ENCODE assay signal across 1 cellular context in the genomic region with DNA sequence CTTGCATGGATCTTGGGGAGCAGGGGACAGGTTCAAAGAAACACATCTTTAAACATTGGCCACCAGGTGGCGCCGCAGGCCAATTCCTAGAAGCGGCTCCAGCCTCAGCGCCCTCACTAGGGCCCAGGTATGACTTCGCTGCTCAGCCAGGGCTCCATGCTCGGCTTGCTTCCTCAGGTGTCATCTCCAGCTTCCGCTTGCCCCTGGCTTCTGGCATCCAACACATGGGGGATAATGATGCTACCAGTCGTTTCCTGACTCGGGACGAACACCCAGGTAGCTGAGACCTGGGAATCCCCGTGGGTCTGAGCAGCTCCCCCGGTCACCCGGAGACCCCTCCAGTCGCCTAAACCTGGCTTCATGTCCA.
TF ChIP-seq lines count a peak whose summit lies in the region.

No MANE protein-coding gene starts in this region.

TF ChIP-seq in HepG2, 621 proteins besides CTCF, POLR2A, EP300 and RAD21 (continued from another document and continues in another):
- TF ChIP-seq, protein P1, sequence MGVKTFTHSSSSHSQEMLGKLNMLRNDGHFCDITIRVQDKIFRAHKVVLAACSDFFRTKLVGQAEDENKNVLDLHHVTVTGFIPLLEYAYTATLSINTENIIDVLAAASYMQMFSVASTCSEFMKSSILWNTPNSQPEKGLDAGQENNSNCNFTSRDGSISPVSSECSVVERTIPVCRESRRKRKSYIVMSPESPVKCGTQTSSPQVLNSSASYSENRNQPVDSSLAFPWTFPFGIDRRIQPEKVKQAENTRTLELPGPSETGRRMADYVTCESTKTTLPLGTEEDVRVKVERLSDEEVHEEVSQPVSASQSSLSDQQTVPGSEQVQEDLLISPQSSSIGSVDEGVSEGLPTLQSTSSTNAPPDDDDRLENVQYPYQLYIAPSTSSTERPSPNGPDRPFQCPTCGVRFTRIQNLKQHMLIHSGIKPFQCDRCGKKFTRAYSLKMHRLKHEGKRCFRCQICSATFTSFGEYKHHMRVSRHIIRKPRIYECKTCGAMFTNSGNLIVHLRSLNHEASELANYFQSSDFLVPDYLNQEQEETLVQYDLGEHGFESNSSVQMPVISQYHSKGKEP (CRISPR knock-in tag; IDR thresholded peaks at IDR 0.05), result no peak
- TF ChIP-seq REL (CRISPR knock-in tag; conservative IDR thresholded peaks at IDR 0.05) (no peak), ZNF740 (CRISPR knock-in tag; IDR thresholded peaks at IDR 0.05) (no peak), HMGXB4 (CRISPR knock-in tag; IDR thresholded peaks at IDR 0.05; ENCODE audit: borderline replicate concordance in 1 of 2, low read depth in 1 of 2) (0 out of 4 replicates have a peak, but pooled peaks of 1 of the 2 experiments have one; percentile 43), ZNF276 (CRISPR knock-in tag; IDR thresholded peaks at IDR 0.05; ENCODE audit: low read depth) (no peak), PCBP1 (IDR thresholded peaks at IDR 0.05; ENCODE audit: borderline replicate concordance, low read depth, low read length) (no peak), TGIF2 (CRISPR knock-in tag; IDR thresholded peaks at IDR 0.05) (0 out of 2 replicates have a peak, but pooled peaks have one; percentile 47), FOXC1 (CRISPR knock-in tag; IDR thresholded peaks at IDR 0.05; ENCODE audit: borderline replicate concordance) (no peak), MEF2D (CRISPR knock-in tag; IDR thresholded peaks at IDR 0.05) (no peak), ZNF530 (CRISPR knock-in tag; IDR thresholded peaks at IDR 0.05; ENCODE audit: low read depth) (no peak), FLYWCH1 (CRISPR knock-in tag; IDR thresholded peaks at IDR 0.05) (no peak), NRL (CRISPR knock-in tag; IDR thresholded peaks at IDR 0.05; ENCODE audit: borderline replicate concordance) (0 out of 2 replicates have a peak, but pooled peaks have one; percentile 35), GABPA (IDR thresholded peaks at IDR 0.05; ENCODE audit: low read depth, low read length) (no peak), GABPA (CRISPR knock-in tag; IDR thresholded peaks at IDR 0.05; ENCODE audit: low read depth) (no peak), MXI1 (IDR thresholded peaks at IDR 0.05; ENCODE audit: borderline replicate concordance, low read depth, low read length) (no peak), RBAK (CRISPR knock-in tag; IDR thresholded peaks at IDR 0.05) (0 out of 2 replicates have a peak, but pooled peaks have one; percentile 5), HHEX (CRISPR knock-in tag; IDR thresholded peaks at IDR 0.05) (no peak), ARID2 (CRISPR knock-in tag; IDR thresholded peaks at IDR 0.05; ENCODE audit: borderline replicate concordance) (no peak), ZNF780A (CRISPR knock-in tag; IDR thresholded peaks at IDR 0.05) (no peak), ZNF557 (CRISPR knock-in tag; IDR thresholded peaks at IDR 0.05) (no peak), ZNF513 (CRISPR knock-in tag; conservative IDR thresholded peaks at IDR 0.05) (no peak), NCOA5 (CRISPR knock-in tag; IDR thresholded peaks at IDR 0.05) (no peak), RXRB (CRISPR knock-in tag; IDR thresholded peaks at IDR 0.05; ENCODE audit: borderline replicate concordance) (0 out of 2 replicates have a peak, but pooled peaks have one; percentile 18), RFX3 (CRISPR knock-in tag; IDR thresholded peaks at IDR 0.05) (no peak), U2AF2 (IDR thresholded peaks at IDR 0.05; ENCODE audit: low read depth, low read length) (no peak), MTF2 (CRISPR knock-in tag; IDR thresholded peaks at IDR 0.05; ENCODE audit: borderline replicate concordance) (no peak), ZNF747 (CRISPR knock-in tag; IDR thresholded peaks at IDR 0.05; ENCODE audit: borderline replicate concordance) (no peak), ATAD3A (CRISPR knock-in tag; IDR thresholded peaks at IDR 0.05) (no peak), TSC22D2 (CRISPR knock-in tag; IDR thresholded peaks at IDR 0.05; ENCODE audit: borderline replicate concordance) (no peak), AGO1 (IDR thresholded peaks at IDR 0.05; ENCODE audit: low read depth, low read length, poor library complexity, severe bottlenecking) (no peak), ZNF556 (CRISPR knock-in tag; IDR thresholded peaks at IDR 0.05; ENCODE audit: borderline replicate concordance) (0 out of 2 replicates have a peak, but pooled peaks have one; percentile 28), SP2 (CRISPR knock-in tag; IDR thresholded peaks at IDR 0.05) (no peak), SALL2 (CRISPR knock-in tag; IDR thresholded peaks at IDR 0.05) (0 out of 2 replicates have a peak, but pooled peaks have one; percentile 31), SSRP1 (CRISPR knock-in tag; IDR thresholded peaks at IDR 0.05) (no peak), KDM4B (CRISPR knock-in tag; IDR thresholded peaks at IDR 0.05) (0 out of 2 replicates have a peak, but pooled peaks have one; percentile 36), FOXA1 (IDR thresholded peaks at IDR 0.05) (no peak), FOXA1 (CRISPR knock-in tag; IDR thresholded peaks at IDR 0.05) (no peak), KDM5B (CRISPR knock-in tag; IDR thresholded peaks at IDR 0.05; ENCODE audit: borderline replicate concordance) (peak; percentile 32; the same call in 1 of the 2 replicates), ATF7-NPFF (CRISPR knock-in tag; IDR thresholded peaks at IDR 0.05; ENCODE audit: low read depth) (no peak), BCL6 (CRISPR knock-in tag; IDR thresholded peaks at IDR 0.05) (peak; percentile 32; the same call in 1 of the 2 replicates), ZFP37 (CRISPR knock-in tag; IDR thresholded peaks at IDR 0.05; ENCODE audit: borderline replicate concordance) (no peak), NONO (IDR thresholded peaks at IDR 0.05) (no peak), NONO (CRISPR knock-in tag; conservative IDR thresholded peaks at IDR 0.05) (no peak), ELF4 (CRISPR knock-in tag; IDR thresholded peaks at IDR 0.05; ENCODE audit: borderline replicate concordance) (no peak), ZNF839 (CRISPR knock-in tag; IDR thresholded peaks at IDR 0.05; ENCODE audit: borderline replicate concordance) (no peak)
- TF ChIP-seq, protein P2, sequence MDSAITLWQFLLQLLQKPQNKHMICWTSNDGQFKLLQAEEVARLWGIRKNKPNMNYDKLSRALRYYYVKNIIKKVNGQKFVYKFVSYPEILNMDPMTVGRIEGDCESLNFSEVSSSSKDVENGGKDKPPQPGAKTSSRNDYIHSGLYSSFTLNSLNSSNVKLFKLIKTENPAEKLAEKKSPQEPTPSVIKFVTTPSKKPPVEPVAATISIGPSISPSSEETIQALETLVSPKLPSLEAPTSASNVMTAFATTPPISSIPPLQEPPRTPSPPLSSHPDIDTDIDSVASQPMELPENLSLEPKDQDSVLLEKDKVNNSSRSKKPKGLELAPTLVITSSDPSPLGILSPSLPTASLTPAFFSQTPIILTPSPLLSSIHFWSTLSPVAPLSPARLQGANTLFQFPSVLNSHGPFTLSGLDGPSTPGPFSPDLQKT (CRISPR knock-in tag; IDR thresholded peaks at IDR 0.05; ENCODE audit: borderline replicate concordance), result no peak
- TF ChIP-seq, protein P3, sequence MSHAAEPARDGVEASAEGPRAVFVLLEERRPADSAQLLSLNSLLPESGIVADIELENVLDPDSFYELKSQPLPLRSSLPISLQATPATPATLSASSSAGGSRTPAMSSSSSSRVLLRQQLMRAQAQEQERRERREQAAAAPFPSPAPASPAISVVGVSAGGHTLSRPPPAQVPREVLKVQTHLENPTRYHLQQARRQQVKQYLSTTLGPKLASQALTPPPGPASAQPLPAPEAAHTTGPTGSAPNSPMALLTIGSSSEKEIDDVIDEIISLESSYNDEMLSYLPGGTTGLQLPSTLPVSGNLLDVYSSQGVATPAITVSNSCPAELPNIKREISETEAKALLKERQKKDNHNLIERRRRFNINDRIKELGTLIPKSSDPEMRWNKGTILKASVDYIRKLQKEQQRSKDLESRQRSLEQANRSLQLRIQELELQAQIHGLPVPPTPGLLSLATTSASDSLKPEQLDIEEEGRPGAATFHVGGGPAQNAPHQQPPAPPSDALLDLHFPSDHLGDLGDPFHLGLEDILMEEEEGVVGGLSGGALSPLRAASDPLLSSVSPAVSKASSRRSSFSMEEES (CRISPR knock-in tag; IDR thresholded peaks at IDR 0.05), result no peak
- TF ChIP-seq, protein P4, sequence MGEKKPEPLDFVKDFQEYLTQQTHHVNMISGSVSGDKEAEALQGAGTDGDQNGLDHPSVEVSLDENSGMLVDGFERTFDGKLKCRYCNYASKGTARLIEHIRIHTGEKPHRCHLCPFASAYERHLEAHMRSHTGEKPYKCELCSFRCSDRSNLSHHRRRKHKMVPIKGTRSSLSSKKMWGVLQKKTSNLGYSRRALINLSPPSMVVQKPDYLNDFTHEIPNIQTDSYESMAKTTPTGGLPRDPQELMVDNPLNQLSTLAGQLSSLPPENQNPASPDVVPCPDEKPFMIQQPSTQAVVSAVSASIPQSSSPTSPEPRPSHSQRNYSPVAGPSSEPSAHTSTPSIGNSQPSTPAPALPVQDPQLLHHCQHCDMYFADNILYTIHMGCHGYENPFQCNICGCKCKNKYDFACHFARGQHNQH (CRISPR knock-in tag; IDR thresholded peaks at IDR 0.05), result peak; percentile 35; the same call in 1 of the 2 replicates
- TF ChIP-seq, protein P5, sequence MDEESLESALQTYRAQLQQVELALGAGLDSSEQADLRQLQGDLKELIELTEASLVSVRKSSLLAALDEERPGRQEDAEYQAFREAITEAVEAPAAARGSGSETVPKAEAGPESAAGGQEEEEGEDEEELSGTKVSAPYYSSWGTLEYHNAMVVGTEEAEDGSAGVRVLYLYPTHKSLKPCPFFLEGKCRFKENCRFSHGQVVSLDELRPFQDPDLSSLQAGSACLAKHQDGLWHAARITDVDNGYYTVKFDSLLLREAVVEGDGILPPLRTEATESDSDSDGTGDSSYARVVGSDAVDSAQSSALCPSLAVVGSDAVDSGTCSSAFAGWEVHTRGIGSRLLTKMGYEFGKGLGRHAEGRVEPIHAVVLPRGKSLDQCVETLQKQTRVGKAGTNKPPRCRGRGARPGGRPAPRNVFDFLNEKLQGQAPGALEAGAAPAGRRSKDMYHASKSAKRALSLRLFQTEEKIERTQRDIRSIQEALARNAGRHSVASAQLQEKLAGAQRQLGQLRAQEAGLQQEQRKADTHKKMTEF (CRISPR knock-in tag; IDR thresholded peaks at IDR 0.05), result peak; percentile 46; the same call in 1 of the 2 replicates
- TF ChIP-seq, protein P6, sequence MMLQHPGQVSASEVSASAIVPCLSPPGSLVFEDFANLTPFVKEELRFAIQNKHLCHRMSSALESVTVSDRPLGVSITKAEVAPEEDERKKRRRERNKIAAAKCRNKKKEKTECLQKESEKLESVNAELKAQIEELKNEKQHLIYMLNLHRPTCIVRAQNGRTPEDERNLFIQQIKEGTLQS (CRISPR knock-in tag; IDR thresholded peaks at IDR 0.05), result no peak
